Comparison of ENCODE assay signal across 12 cellular contexts in the genomic region with DNA sequence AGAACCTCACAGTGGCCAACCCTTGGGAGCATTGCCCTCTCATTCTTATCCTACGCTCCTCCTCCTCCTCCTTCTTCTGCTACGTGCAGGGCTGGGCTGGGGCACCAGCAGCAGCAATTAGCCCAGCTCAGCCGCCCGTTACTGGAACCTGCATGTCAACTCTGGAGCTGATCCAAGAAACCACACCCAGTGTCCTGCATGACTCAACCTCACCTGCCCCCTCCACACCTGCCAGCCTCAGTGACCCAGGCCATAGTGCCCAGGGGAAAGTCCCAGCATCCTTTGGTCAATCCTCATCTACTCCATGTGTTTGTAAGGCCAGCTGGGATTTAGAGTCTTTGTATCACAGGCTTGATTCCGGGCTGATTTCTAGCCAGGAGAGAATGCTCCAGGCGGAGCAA. TPM values are rescaled to one million over a fixed set of nuclear protein-coding genes. Genes with fewer than 3 reads are reported as not detected.
DNase-seq lines count a peak whose midpoint lies in the region; ATAC-seq, FAIRE-seq and TF ChIP-seq lines count a peak whose summit lies in the region.
"Had no signal": no experiment of that assay in that cellular context is flagged by ENCODE, and none has a peak within 500 bp of the region (broad histone marks: within the 10 kb centered on the region; RNA-seq: fewer than 3 reads in every experiment).

No MANE protein-coding gene starts in this region.

- peak overlapping the region; percentile 9; the same call in 1 of the 2 replicates for H3K4me2 ChIP-seq in HepG2 (ENCODE audit: low read depth, low read length)

- no peak overlapping the region for H3K4me3 Mint-ChIP-seq in activated T-cell treated with anti-CD3 and anti-CD28 coated beads, Interleukin-2, amount 50 U/mL, for 72 hours
- H3K4me3 Mint-ChIP-seq: endodermal cell had no signal

- no peak for FAIRE-seq in HepG2 (lab: Jason Lieb, UNC)

- H3K36me3 Mint-ChIP-seq in activated T-cell treated with anti-CD3 and anti-CD28 coated beads, Interleukin-2, amount 50 U/mL, for 72 hours (ENCODE audit: insufficient read depth in 2 of 2), result no peaks in the 10 kb centered on the region

- peaks cover 6% of the 10 kb centered on the region for H3K27me3 Mint-ChIP-seq in activated T-cell treated with anti-CD3 and anti-CD28 coated beads, Interleukin-2, amount 50 U/mL, for 72 hours (ENCODE audit: low read depth)

- TF ChIP-seq EP300 in HepG2 (IDR thresholded peaks at IDR 0.05; ENCODE audit: low read depth in 2 of 2, low read length in 2 of 2) (peak in 1 of 2 experiments; percentile 15; a peak in 1 of 4 replicates), HepG2 (CRISPR knock-in tag; IDR thresholded peaks at IDR 0.05; ENCODE audit: borderline replicate concordance) (no peak)

- ATAC-seq in HepG2, result no peak
- ATAC-seq in activated T-cell treated with anti-CD3 and anti-CD28 coated beads, Interleukin-2, amount 50 U/mL, for 72 hours (replicated peaks in 1 of 2), result no peak
- no peak for ATAC-seq in HG03469 (IDR thresholded peaks at IDR 0.05; ENCODE audit: unreplicated experiment)
- ATAC-seq: activated CD4-positive, CD25-positive, alpha-beta regulatory T cell treated with anti-CD3 and anti-CD28 coated beads, Interleukin-2, amount 50 U/mL, for 24 hours had no signal

- intact Hi-C loops in HepG2 (cut with micrococcal nuclease; ENCODE audit: unreplicated experiment), result no loop called here

- no peaks in the 10 kb centered on the region for H3K9me3 ChIP-seq in HepG2 (ENCODE audit: low read length)

- peaks cover 34% of the 10 kb centered on the region for H3K4me1 ChIP-seq in HepG2 (ENCODE audit: insufficient read depth, low read length)

- H3K79me2 ChIP-seq in HepG2 (ENCODE audit: insufficient read depth, low read length), result no peaks in the 10 kb centered on the region

- H3K27ac ChIP-seq in RWPE1 (peak overlapping the region; percentile 73), HepG2 (ENCODE audit: extremely low read length, insufficient read depth, low read length) (no peak overlapping the region), brain microvascular endothelial cell (no peak overlapping the region)
- H3K27ac ChIP-seq: GM23248 had no signal

- 17% methylated on average over 3 of the region's 6 CpGs for WGBS in HepG2 (ENCODE audit: low lambda C conversion rate)

- H3K4me1 Mint-ChIP-seq in activated T-cell treated with anti-CD3 and anti-CD28 coated beads, Interleukin-2, amount 50 U/mL, for 72 hours (ENCODE audit: low read depth), result no peaks in the 10 kb centered on the region

- peak; percentile 84 for DNase-seq in COR-L47 (lab: John Stamatoyannopoulos, UW)
- DNase-seq in NCI-H1436 treated with DMSO at 0.1 percent for 48 hours (lab: John Stamatoyannopoulos, UW), result peak; percentile 58
- peak; percentile 89 for DNase-seq in RWPE1 (ENCODE audit: low spot score)
- no peak for DNase-seq in HepG2 (ENCODE audit: low spot score)
- DNase-seq in activated T-cell treated with anti-CD3 and anti-CD28 coated beads, Interleukin-2, amount 50 U/mL, for 72 hours, result no peak
- DNase-seq in brain microvascular endothelial cell, result no peak
- no peak for DNase-seq in NCI-H128 (lab: John Stamatoyannopoulos, UW; ENCODE audit: unreplicated experiment)
- DNase-seq: activated naive CD4-positive, alpha-beta T cell treated with Interleukin-2 at 50 U/mL for 16 hours; endodermal cell; GM23248 had no signal

- no peak overlapping the region for H3K27ac Mint-ChIP-seq in activated T-cell treated with anti-CD3 and anti-CD28 coated beads, Interleukin-2, amount 50 U/mL, for 72 hours
- H3K27ac Mint-ChIP-seq: endodermal cell had no signal

- in situ Hi-C loops in HepG2 (cut with HindIII; ENCODE audit: extremely low pct_ligation_motif_present, low pct_unique_long_range_greater_than_20kb), result no loop called here
- in situ Hi-C loops in brain microvascular endothelial cell (cut with HindIII; ENCODE audit: low pct_ligation_motif_present, low sequenced_read_pairs), result loop anchor here (25.0 kb wide), 1 partner anchor 114 kb away; a partner anchor contains a TSS

- no peaks in the 10 kb centered on the region for H3K36me3 ChIP-seq in HepG2 (replicated peaks in 1 of 2; ENCODE audit: control insufficient read depth in 1 of 2, insufficient read depth in 2 of 2, low read length in 2 of 2)
- no peaks in the 10 kb centered on the region for H3K36me3 ChIP-seq in brain microvascular endothelial cell (replicated peaks)

- CTCF ChIA-PET in RWPE1 (lab: Yijun Ruan, JAX) (interaction anchor here (0.8 to 1.2 kb wide), 3 partner anchors 12 to 33 kb away, joined by 3 to 6 read pairs (median 3); no protein-coding TSS in a partner anchor), HepG2 (lab: Yijun Ruan, JAX; ENCODE audit: low intra/inter-chr PET ratio, low total read pairs) (no interaction called here)

- H3K9ac ChIP-seq in HepG2 (ENCODE audit: insufficient read depth, low read depth, low read length), result no peak overlapping the region
- H3K9ac ChIP-seq: GM23248 had no signal

- TF ChIP-seq RAD21 in HepG2 (CRISPR knock-in tag; IDR thresholded peaks at IDR 0.05), result no peak

- H4K20me1 ChIP-seq in HepG2 (ENCODE audit: insufficient read depth, low read length), result no peaks in the 10 kb centered on the region

- POLR2A ChIA-PET in RWPE1 (lab: Yijun Ruan, JAX; ENCODE audit: low non-redundant PET) (interaction anchor here (1.0 to 1.4 kb wide), 3 partner anchors 10 to 13 kb away, joined by 3 to 4 read pairs (median 3); a partner anchor contains a TSS), HepG2 (lab: Yijun Ruan, JAX) (interaction anchor here (3.9 to 5.0 kb wide), 2 partner anchors 12 kb away, joined by 18 to 28 read pairs; a partner anchor contains a TSS)

- no peaks in the 10 kb centered on the region for H3K9me3 Mint-ChIP-seq in activated T-cell treated with anti-CD3 and anti-CD28 coated beads, Interleukin-2, amount 50 U/mL, for 72 hours
- H3K9me3 Mint-ChIP-seq: endodermal cell had no signal

- BruUV-seq in HepG2 (replicated peaks; lab: Mats Ljungman, UMichigan), result no TSS peak

- H3K4me3 ChIP-seq in HepG2 (replicated peaks in 1 of 3; ENCODE audit: insufficient read depth in 1 of 3, low read depth in 2 of 3, low read length in 3 of 3), result no peak overlapping the region
- H3K4me3 ChIP-seq in brain microvascular endothelial cell (ENCODE audit: low read depth, low read length), result no peak overlapping the region
- H3K4me3 ChIP-seq: GM23248 had no signal

- no peak for TF ChIP-seq POLR2A in HepG2 (IDR thresholded peaks at IDR 0.05; ENCODE audit: insufficient read depth in 1 of 2, low read depth in 2 of 2, low read length in 2 of 2)

- TF ChIP-seq CTCF in RWPE1 (conservative IDR thresholded peaks at IDR 0.05; ENCODE audit: low read depth), result no peak
- no peak for TF ChIP-seq CTCF in HepG2 (CRISPR knock-in tag; IDR thresholded peaks at IDR 0.05)
- no peak for TF ChIP-seq CTCF in brain microvascular endothelial cell (IDR thresholded peaks at IDR 0.05; ENCODE audit: low read depth, low read length, missing control alignments)

- no peaks in the 10 kb centered on the region for H3K27me3 ChIP-seq in HepG2 (ENCODE audit: control insufficient read depth in 1 of 2, insufficient read depth in 2 of 2, low read length in 2 of 2)
- H3K27me3 ChIP-seq in brain microvascular endothelial cell (replicated peaks), result no peaks in the 10 kb centered on the region

- no peak overlapping the region for H2AFZ ChIP-seq in HepG2 (ENCODE audit: low read length)
- H2AFZ ChIP-seq: GM23248 had no signal

RNA-seq across cellular contexts. Expression of a gene that starts 12.6 kb away (rescaled TPM):
- total RNA-seq in HepG2 (2016; rRNA removed; fragmentation: Illumina TruSeq; extraction: Trizol), result 7.9 and 11.5 TPM in 2 replicates
- total RNA-seq in HepG2 (2016; cell fraction: cytosol; rRNA removed; fragmentation: Illumina TruSeq; extraction: Trizol; ENCODE audit: low read depth), result 2.7 and 3.4 TPM in 2 replicates
- 10.4 and 13.3 TPM in 2 replicates for total RNA-seq in HepG2 (2016; cell fraction: insoluble cytoplasmic fraction; rRNA removed; fragmentation: Illumina TruSeq; extraction: Trizol)
- 6.2 and 6.3 TPM in 2 replicates for total RNA-seq in HepG2 (2016; cell fraction: membrane; rRNA removed; fragmentation: Illumina TruSeq; extraction: Trizol)
- 12.6 and 14.1 TPM in 2 replicates for total RNA-seq in HepG2 (2016; cell fraction: nucleus; rRNA removed; fragmentation: Illumina TruSeq; extraction: Trizol)
- 55.1 and 85.6 TPM in 2 replicates for polyA plus RNA-seq in HepG2 (2011; rRNA removed)
- 53.6 and 65.9 TPM in 2 replicates for polyA plus RNA-seq in HepG2 (2011; cell fraction: cytosol; rRNA removed)
- polyA plus RNA-seq in HepG2 (2011; cell fraction: nucleus; rRNA removed), result 100 and 160 TPM in 2 replicates
- polyA plus RNA-seq in HepG2 (2012), result 23.2 and 51.8 TPM in 2 replicates
- polyA plus RNA-seq in HepG2 (2016; cell fraction: cytosol; fragmentation: Illumina TruSeq; extraction: Trizol; ENCODE audit: low read depth), result 1.3 and 1.4 TPM in 2 replicates
- 8.0 and 8.3 TPM in 2 replicates for polyA plus RNA-seq in HepG2 (2016; cell fraction: insoluble cytoplasmic fraction; fragmentation: Illumina TruSeq; extraction: Trizol; ENCODE audit: low read depth)
- polyA plus RNA-seq in HepG2 (2016; cell fraction: membrane; fragmentation: Illumina TruSeq; extraction: Trizol; ENCODE audit: low read depth), result 1.5 and 2.1 TPM in 2 replicates
- polyA plus RNA-seq in HepG2 (2016; cell fraction: nucleus; fragmentation: Illumina TruSeq; extraction: Trizol; ENCODE audit: insufficient read depth, low read depth), result 32.7 and 37.5 TPM in 2 replicates
- polyA minus RNA-seq in HepG2 (2011; rRNA and poly(A)+ RNA removed; ENCODE audit: low replicate concordance), result 97.8 and 144 TPM in 2 replicates
- polyA minus RNA-seq in HepG2 (2011; cell fraction: cytosol; rRNA and poly(A)+ RNA removed), result 37.5 and 50.6 TPM in 2 replicates
- 25.4 and 41.9 TPM in 2 replicates for polyA minus RNA-seq in HepG2 (2011; cell fraction: nucleus; rRNA and poly(A)+ RNA removed)
- under 1 TPM; 0.22 to 0.76 TPM for total RNA-seq in activated T-cell treated with anti-CD3 and anti-CD28 coated beads, Interleukin-2, amount 50 U/mL, for 72 hours
- total RNA-seq: GM23248 had no signal
- polyA plus RNA-seq: GM23248 had no signal

RNA-seq across cellular contexts. Expression of a gene that starts 40.6 kb away (rescaled TPM):
- 38.4 and 39.5 TPM in 2 replicates for total RNA-seq in HepG2 (2016; rRNA removed; fragmentation: Illumina TruSeq; extraction: Trizol)
- total RNA-seq in HepG2 (2016; cell fraction: cytosol; rRNA removed; fragmentation: Illumina TruSeq; extraction: Trizol; ENCODE audit: low read depth), result 7.3 and 9.5 TPM in 2 replicates
- 34.4 and 39.3 TPM in 2 replicates for total RNA-seq in HepG2 (2016; cell fraction: insoluble cytoplasmic fraction; rRNA removed; fragmentation: Illumina TruSeq; extraction: Trizol)
- total RNA-seq in HepG2 (2016; cell fraction: membrane; rRNA removed; fragmentation: Illumina TruSeq; extraction: Trizol), result 12.6 and 12.8 TPM in 2 replicates
- total RNA-seq in HepG2 (2016; cell fraction: nucleus; rRNA removed; fragmentation: Illumina TruSeq; extraction: Trizol), result 21.9 and 25.1 TPM in 2 replicates
- 18.1 and 20.6 TPM in 2 replicates for polyA plus RNA-seq in HepG2 (2011; rRNA removed)
- polyA plus RNA-seq in HepG2 (2011; cell fraction: cytosol; rRNA removed), result 12.3 and 14.6 TPM in 2 replicates
- polyA plus RNA-seq in HepG2 (2011; cell fraction: nucleus; rRNA removed), result 20.7 and 21.2 TPM in 2 replicates
- 24.3 and 34.0 TPM in 2 replicates for polyA plus RNA-seq in HepG2 (2012)
- polyA plus RNA-seq in HepG2 (2016; cell fraction: cytosol; fragmentation: Illumina TruSeq; extraction: Trizol; ENCODE audit: low read depth), result 4.3 and 5.1 TPM in 2 replicates
- polyA plus RNA-seq in HepG2 (2016; cell fraction: insoluble cytoplasmic fraction; fragmentation: Illumina TruSeq; extraction: Trizol; ENCODE audit: low read depth), result 42.3 and 55.4 TPM in 2 replicates
- 9.4 and 10.7 TPM in 2 replicates for polyA plus RNA-seq in HepG2 (2016; cell fraction: membrane; fragmentation: Illumina TruSeq; extraction: Trizol; ENCODE audit: low read depth)
- 56.7 and 59.2 TPM in 2 replicates for polyA plus RNA-seq in HepG2 (2016; cell fraction: nucleus; fragmentation: Illumina TruSeq; extraction: Trizol; ENCODE audit: insufficient read depth, low read depth)
- polyA minus RNA-seq in HepG2 (2011; rRNA and poly(A)+ RNA removed; ENCODE audit: low replicate concordance), result 36.5 and 72.3 TPM in 2 replicates
- 10.2 and 16.1 TPM in 2 replicates for polyA minus RNA-seq in HepG2 (2011; cell fraction: cytosol; rRNA and poly(A)+ RNA removed)
- 9.2 and 9.7 TPM in 2 replicates for polyA minus RNA-seq in HepG2 (2011; cell fraction: nucleus; rRNA and poly(A)+ RNA removed)
- total RNA-seq in activated T-cell treated with anti-CD3 and anti-CD28 coated beads, Interleukin-2, amount 50 U/mL, for 72 hours, result 10 to 100 TPM; 43.2 to 46.4 TPM

Comparison
In these comparisons a context has a peak if more than half of its experiments do, and no peak if none do; other contexts are left out.
1. DNase-seq: peak in COR-L47 (single experiment), NCI-H1436 treated with DMSO at 0.1 percent for 48 hours (single experiment) and RWPE1 (single experiment); none in HepG2 (single experiment), activated T-cell treated with anti-CD3 and anti-CD28 coated beads, Interleukin-2, amount 50 U/mL, for 72 hours (0 of 2), brain microvascular endothelial cell (single experiment) and NCI-H128 (single experiment).